Comparison of ENCODE assay signal across 21 cellular contexts in genomic region chr2:50118951-50119702, GRCh38.
DNase-seq lines count a peak whose midpoint lies in the region; ATAC-seq, FAIRE-seq and TF ChIP-seq lines count a peak whose summit lies in the region.
"Had no signal": no experiment of that assay in that cellular context is flagged by ENCODE, and none has a peak within 500 bp of the region (broad histone marks: within the 10 kb centered on the region; RNA-seq: fewer than 3 reads in every experiment).

No MANE protein-coding gene starts in this region.

- peaks cover 3% of the 10 kb centered on the region for H3K9me3 Mint-ChIP-seq in mesothelial cell of epicardium

- no peak overlapping the region for H2BK20ac ChIP-seq in H1 (ENCODE audit: low read length)

- H3K4me2 ChIP-seq in H1 (ENCODE audit: insufficient read depth in 1 of 2, low read depth in 2 of 2, low read length in 2 of 2) = peak overlapping the region; percentile 20 to 56; a peak in 2 of 4 replicates
- H3K4me2 ChIP-seq: KMS-11 had no signal

- no peak overlapping the region for H3K18ac ChIP-seq in H1 (ENCODE audit: extremely low read depth, low read length)

- no peak overlapping the region for H3K9ac ChIP-seq in H1 (replicated peaks in 1 of 4; ENCODE audit: extremely low read depth in 1 of 4, low read depth in 3 of 4, low read length in 3 of 4)
- H3K9ac ChIP-seq: KMS-11 had no signal

- no peak overlapping the region for H3K4me3 Mint-ChIP-seq in mesothelial cell of epicardium
- H3K4me3 Mint-ChIP-seq: CD4-positive, CD25-positive, alpha-beta regulatory T cell had no signal

- no peak overlapping the region for H3K14ac ChIP-seq in H1 (ENCODE audit: insufficient read length)

- CTCF ChIA-PET in H1 (lab: Charles Lee; ENCODE audit: partially characterized antibody) = interaction anchor here (0.6 to 1.5 kb wide), 5 partner anchors 9 to 283 kb away, joined by 3 to 5 read pairs (median 4); no protein-coding TSS in a partner anchor
- CTCF ChIA-PET in RWPE1 (lab: Yijun Ruan, JAX) = no interaction called here

- no peaks in the 10 kb centered on the region for H3K27me3 Mint-ChIP-seq in mesothelial cell of epicardium (ENCODE audit: low read depth)
- H3K27me3 Mint-ChIP-seq: CD4-positive, CD25-positive, alpha-beta regulatory T cell had no signal

- no peak overlapping the region for H2BK12ac ChIP-seq in H1 (ENCODE audit: low read depth, low read length)

- H3K27ac ChIP-seq in H1 (ENCODE audit: low read depth, low read length) = no peak overlapping the region
- H3K27ac ChIP-seq in RWPE1 = no peak overlapping the region
- H3K27ac ChIP-seq: KMS-11 had no signal

- TF ChIP-seq POLR2A in H1 (IDR thresholded peaks at IDR 0.05; ENCODE audit: control extremely low read depth in 1 of 2, low read depth in 2 of 2, low read length in 2 of 2) = no peak

- H3K27me3 ChIP-seq in H1 (replicated peaks in 1 of 4; ENCODE audit: control insufficient read depth in 3 of 4, extremely low read depth in 1 of 4, insufficient read depth in 3 of 4, low read length in 3 of 4) = peaks cover 0 to 3% (median 0%) of the 10 kb centered on the region in 4 experiments; a peak in 1 of 7 replicates
- H3K27me3 ChIP-seq: BE2C had no signal

- no peak overlapping the region for H2AFZ ChIP-seq in H1 (ENCODE audit: low read length)

- no peak overlapping the region for H4K91ac ChIP-seq in H1 (replicated peaks; ENCODE audit: insufficient read length, low read length)

- H2BK15ac ChIP-seq in H1 (ENCODE audit: low read length) = no peak overlapping the region

- no peak overlapping the region for H2BK5ac ChIP-seq in H1 (ENCODE audit: low read depth, low read length)

- H3K23ac ChIP-seq in H1 (ENCODE audit: insufficient read length) = no peak overlapping the region

- no peak for TF ChIP-seq CTCF in H1 (IDR thresholded peaks at IDR 0.05; ENCODE audit: control extremely low read depth in 1 of 3, insufficient read depth in 1 of 3, low read depth in 1 of 3, low read length in 3 of 3)
- no peak for TF ChIP-seq CTCF in mesothelial cell of epicardium (IDR thresholded peaks at IDR 0.05; ENCODE audit: unreplicated experiment)
- no peak for TF ChIP-seq CTCF in RWPE1 (conservative IDR thresholded peaks at IDR 0.05; ENCODE audit: low read depth)

- H3K36me3 Mint-ChIP-seq in mesothelial cell of epicardium = no peaks in the 10 kb centered on the region
- H3K36me3 Mint-ChIP-seq: CD4-positive, CD25-positive, alpha-beta regulatory T cell had no signal

- H3K23me2 ChIP-seq in H1 (ENCODE audit: low read depth, low read length) = no peaks in the 10 kb centered on the region

- no peak overlapping the region for H3K56ac ChIP-seq in H1 (replicated peaks; ENCODE audit: insufficient read length, low read depth, low read length)

- 11% methylated on average over 7 of the region's 7 CpGs; no CpG with 5 or more reads in 1 of the 2 experiments for WGBS in H1 (ENCODE audit: extremely low coverage in 1 of 2, insufficient coverage in 1 of 2, insufficient read length in 1 of 2, insufficient replicate concordance in 2 of 2, low coverage in 1 of 2, low lambda C conversion rate in 2 of 2, missing lambda C conversion rate in 1 of 2), 2 experiments

- H2AK5ac ChIP-seq in H1 (ENCODE audit: low read depth, low read length) = no peak overlapping the region

- DNase-seq in ELF-1 (ENCODE audit: low read depth, low spot score) (peak; percentile 25), NCI-H1048 (lab: John Stamatoyannopoulos, UW) (peak; percentile 37), H1 (ENCODE audit: low read depth in 1 of 2, low spot score in 2 of 2) (no peak), mesothelial cell of epicardium (ENCODE audit: low spot score in 2 of 2, unreplicated experiment in 2 of 2) (no peak), midbrain (lab: John Stamatoyannopoulos, UW) (no peak), epidermal melanocyte (ENCODE audit: insufficient read length, low spot score) (no peak), RWPE1 (ENCODE audit: low spot score) (no peak)
- DNase-seq: BE2C; CD4-positive, CD25-positive, alpha-beta regulatory T cell; COR-L47; DMS 273 treated with DMSO at 0.1 percent for 48 hours; GOT3; MV-4-11; NCI-H1417 treated with DMSO at 0.1 percent for 48 hours; NCI-H2029; NCI-H345; SHP77 treated with DMSO at 0.1 percent for 48 hours had no signal

- peak overlapping the region; percentile 41 for H3K27ac Mint-ChIP-seq in mesothelial cell of epicardium
- H3K27ac Mint-ChIP-seq: CD4-positive, CD25-positive, alpha-beta regulatory T cell had no signal

- H4K20me1 ChIP-seq in H1 (replicated peaks in 1 of 2; ENCODE audit: control insufficient read depth in 1 of 2, insufficient read depth in 2 of 2, low read length in 2 of 2) = no peaks in the 10 kb centered on the region

- no peak for FAIRE-seq in H1 (lab: Jason Lieb, UNC)
- FAIRE-seq: A204.1, GM12878 had no signal

- no peak for ATAC-seq in GM21447 (IDR thresholded peaks at IDR 0.05; ENCODE audit: unreplicated experiment)
- ATAC-seq: GM12878 had no signal

- POLR2A ChIA-PET in H1 (lab: Charles Lee; ENCODE audit: partially characterized antibody) (no interaction called here), RWPE1 (lab: Yijun Ruan, JAX; ENCODE audit: low non-redundant PET) (no interaction called here)

- no peak overlapping the region for H4K8ac ChIP-seq in H1 (ENCODE audit: extremely low read depth, insufficient read depth, low read length)

- TF ChIP-seq RAD21 in H1 (IDR thresholded peaks at IDR 0.05 in 1 of 2, conservative IDR thresholded peaks at IDR 0.05 in 1 of 2; ENCODE audit: low read depth in 2 of 2, low read length in 2 of 2) = no peak

- H3K36me3 ChIP-seq in H1 (ENCODE audit: control insufficient read depth in 2 of 4, insufficient read depth in 4 of 4, low read length in 3 of 4) = no peaks in the 10 kb centered on the region
- H3K36me3 ChIP-seq: BE2C had no signal

- H3K9me3 ChIP-seq in H1 (ENCODE audit: insufficient read depth in 2 of 2, low read depth in 1 of 2, low read length in 1 of 2) = no peaks in the 10 kb centered on the region
- H3K9me3 ChIP-seq: BE2C had no signal

- H3K79me1 ChIP-seq in H1 (ENCODE audit: low read depth, low read length) = no peaks in the 10 kb centered on the region

- H3K4me3 ChIP-seq in H1 (ENCODE audit: extremely low read depth in 1 of 4, insufficient read depth in 2 of 4, low read depth in 3 of 4, low read length in 4 of 4) = peak overlapping the region in 1 of 4 experiments; percentile 33; a peak in 1 of 8 replicates
- H3K4me3 ChIP-seq: GM12878 had no signal

- H2BK120ac ChIP-seq in H1 (replicated peaks; ENCODE audit: low read depth, low read length) = no peak overlapping the region

- no peaks in the 10 kb centered on the region for H3K79me2 ChIP-seq in H1 (ENCODE audit: control insufficient read depth in 1 of 2, insufficient read depth in 2 of 2, low read length in 2 of 2)

- peaks cover 0 to 20% (median 5%) of the 10 kb centered on the region in 4 experiments; a peak in 5 of 7 replicates for H3K4me1 ChIP-seq in H1 (replicated peaks in 1 of 4; ENCODE audit: control insufficient read depth in 3 of 4, insufficient read depth in 4 of 4, low read length in 3 of 4)
- H3K4me1 ChIP-seq: BE2C had no signal

- H3K4me1 Mint-ChIP-seq in mesothelial cell of epicardium = peaks cover 44% of the 10 kb centered on the region
- H3K4me1 Mint-ChIP-seq: CD4-positive, CD25-positive, alpha-beta regulatory T cell had no signal

- peak overlapping the region; percentile 37 for H4K5ac ChIP-seq in H1 (ENCODE audit: insufficient read length, low read depth, low read length)

- TF ChIP-seq EP300 in H1 (IDR thresholded peaks at IDR 0.05; ENCODE audit: borderline replicate concordance in 1 of 2, low read depth in 2 of 2, low read length in 2 of 2) = no peak

- no peak overlapping the region for H3K4ac ChIP-seq in H1 (replicated peaks; ENCODE audit: insufficient read length, low read depth, low read length)

Comparison
In these comparisons a context has a peak if more than half of its experiments do, and no peak if none do; other contexts are left out.
1. DNase-seq: peak in ELF-1 (single experiment) and NCI-H1048 (single experiment); none in H1 (0 of 2), mesothelial cell of epicardium (0 of 2), midbrain (single experiment), epidermal melanocyte (single experiment) and RWPE1 (single experiment).